ENCODE assay signal across 12 cellular contexts in the genomic region with DNA sequence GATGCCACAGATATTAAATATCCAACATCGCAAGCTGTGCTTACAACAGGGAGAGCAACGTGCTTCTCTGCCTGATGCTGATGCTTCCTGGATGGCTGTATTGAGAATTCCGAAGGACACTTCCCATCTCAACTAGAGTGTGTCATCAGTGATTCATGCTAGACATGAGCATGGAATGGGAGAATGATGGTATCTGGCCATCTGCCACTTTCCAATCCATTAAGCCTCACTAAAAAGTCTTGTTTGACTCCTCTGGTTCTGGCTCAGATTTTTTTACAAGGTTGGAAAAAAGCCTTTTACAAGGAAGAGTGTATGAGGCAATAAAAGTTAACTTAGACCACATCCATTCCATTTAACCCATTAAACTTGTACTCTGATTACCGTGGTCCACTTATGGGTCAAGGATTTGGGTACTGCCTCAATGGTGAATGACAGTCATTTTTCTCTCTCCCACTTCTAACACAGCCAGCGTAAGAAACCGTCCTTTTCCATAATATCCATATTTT.
DNase-seq lines count a peak whose midpoint lies in the region; ATAC-seq and TF ChIP-seq lines count a peak whose summit lies in the region.
"Had no signal": no experiment of that assay in that cellular context is flagged by ENCODE, and none has a peak within 500 bp of the region (broad histone marks: within the 10 kb centered on the region; RNA-seq: fewer than 3 reads in every experiment).

No MANE protein-coding gene starts in this region.

- H3K9me3 ChIP-seq in lower lobe of right lung: no peaks in the 10 kb centered on the region
- H3K9me3 ChIP-seq in WERI-Rb-1 (ENCODE audit: severe bottlenecking): no peaks in the 10 kb centered on the region
- H3K9me3 ChIP-seq: upper lobe of right lung had no signal

- DNase-seq in A172 (ENCODE audit: low spot score) (peak; percentile 97), HEK293T (ENCODE audit: extremely low spot score) (peak; percentile 63), amniotic stem cell (lab: John Stamatoyannopoulos, UW) (peak; percentile 89), inferior parietal cortex (ENCODE audit: extremely low spot score) (peak; percentile 45), lower lobe of right lung (no peak), NCI-H1436 treated with DMSO at 0.1 percent for 48 hours (lab: John Stamatoyannopoulos, UW) (no peak), WERI-Rb-1 (no peak), NCI-H1436 (lab: John Stamatoyannopoulos, UW) (no peak)
- DNase-seq: activated gamma-delta T cell; C1 segment of cervical spinal cord; stimulated activated CD4-positive, alpha-beta T cell treated with anti-CD3 and anti-CD28 coated beads, Interleukin-4, amount 100 ng/mL, for 4 hours; upper lobe of right lung had no signal

- TF ChIP-seq CTCF in lower lobe of right lung (IDR thresholded peaks at IDR 0.05): no peak
- TF ChIP-seq CTCF in WERI-Rb-1 (IDR thresholded peaks at IDR 0.05; ENCODE audit: low read depth, low read length): no peak

- CTCF ChIA-PET in HEK293T (lab: Yijun Ruan, JAX): no interaction called here

- no peaks in the 10 kb centered on the region for H3K27me3 ChIP-seq in lower lobe of right lung (ENCODE audit: low read depth)
- H3K27me3 ChIP-seq in WERI-Rb-1 (ENCODE audit: insufficient read depth, low read depth, severe bottlenecking): no peaks in the 10 kb centered on the region
- H3K27me3 ChIP-seq: upper lobe of right lung had no signal

- no peak overlapping the region for H3K4me3 ChIP-seq in lower lobe of right lung
- H3K4me3 ChIP-seq in WERI-Rb-1 (ENCODE audit: low read depth, low read length): no peak overlapping the region
- H3K4me3 ChIP-seq: upper lobe of right lung had no signal

- no peaks in the 10 kb centered on the region for H3K4me1 ChIP-seq in lower lobe of right lung
- H3K4me1 ChIP-seq: upper lobe of right lung had no signal

- POLR2A ChIA-PET in HEK293T (lab: Yijun Ruan, JAX): no interaction called here

- intact Hi-C loops in lower lobe of right lung (cut with DNase I): no loop called here

- no peak overlapping the region for H3K27ac ChIP-seq in lower lobe of right lung
- no peak overlapping the region for H3K27ac ChIP-seq in WERI-Rb-1
- H3K27ac ChIP-seq: upper lobe of right lung had no signal

- ATAC-seq in lower lobe of right lung: no peak
- ATAC-seq: upper lobe of right lung had no signal

- H3K36me3 ChIP-seq in lower lobe of right lung (no peaks in the 10 kb centered on the region), WERI-Rb-1 (no peaks in the 10 kb centered on the region)
- H3K36me3 ChIP-seq: upper lobe of right lung had no signal

TF ChIP-seq in HEK293T, 16 proteins besides CTCF, POLR2A, EP300 and RAD21:
- TF ChIP-seq, protein P1, sequence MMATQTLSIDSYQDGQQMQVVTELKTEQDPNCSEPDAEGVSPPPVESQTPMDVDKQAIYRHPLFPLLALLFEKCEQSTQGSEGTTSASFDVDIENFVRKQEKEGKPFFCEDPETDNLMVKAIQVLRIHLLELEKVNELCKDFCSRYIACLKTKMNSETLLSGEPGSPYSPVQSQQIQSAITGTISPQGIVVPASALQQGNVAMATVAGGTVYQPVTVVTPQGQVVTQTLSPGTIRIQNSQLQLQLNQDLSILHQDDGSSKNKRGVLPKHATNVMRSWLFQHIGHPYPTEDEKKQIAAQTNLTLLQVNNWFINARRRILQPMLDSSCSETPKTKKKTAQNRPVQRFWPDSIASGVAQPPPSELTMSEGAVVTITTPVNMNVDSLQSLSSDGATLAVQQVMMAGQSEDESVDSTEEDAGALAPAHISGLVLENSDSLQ (IDR thresholded peaks at IDR 0.05): peak; percentile 82
- TF ChIP-seq L3MBTL2 (conservative IDR thresholded peaks at IDR 0.05) (no peak), CTBP1 (IDR thresholded peaks at IDR 0.05; ENCODE audit: borderline replicate concordance) (peak; percentile 89), ZNF384 (IDR thresholded peaks at IDR 0.05) (peak; percentile 87)

Comparison
In these comparisons a context has a peak if more than half of its experiments do, and no peak if none do; other contexts are left out.
1. DNase-seq: peak in A172 (single experiment), HEK293T (single experiment), amniotic stem cell (single experiment) and inferior parietal cortex (single experiment); none in lower lobe of right lung (single experiment), NCI-H1436 treated with DMSO at 0.1 percent for 48 hours (single experiment), WERI-Rb-1 (single experiment) and NCI-H1436 (single experiment).